In the genomic region with DNA sequence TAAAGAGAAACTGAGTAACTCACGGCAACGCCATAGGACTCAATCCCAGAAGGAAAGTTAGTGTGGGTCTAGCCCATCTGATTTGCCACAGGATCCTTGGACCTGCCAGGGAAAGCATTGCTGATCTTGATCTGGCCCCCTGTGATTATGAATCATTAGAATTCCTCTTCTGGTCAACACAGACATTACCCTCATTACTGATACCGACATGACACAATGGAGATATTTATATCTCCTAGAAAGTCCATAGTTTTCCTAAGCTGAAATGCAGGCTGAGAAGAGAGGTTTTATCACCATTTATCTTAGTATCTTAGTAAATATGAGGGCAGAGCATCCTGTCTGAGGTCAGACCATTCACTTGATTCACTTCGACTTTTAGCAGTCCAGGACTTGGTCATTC, we compare ENCODE assay signal across 20 cellular contexts.
"Had no signal": no experiment of that assay in that cellular context is flagged by ENCODE, and none has a peak within 500 bp of the region (broad histone marks: within the 10 kb centered on the region; RNA-seq: fewer than 3 reads in every experiment).

No MANE protein-coding gene starts in this region.

- H3K4me2 ChIP-seq: hepatocyte had no signal

- H3K36me3 ChIP-seq: colonic mucosa, right atrium auricular region, sigmoid colon, tibial nerve had no signal

- H3K4me1 ChIP-seq: colonic mucosa, right atrium auricular region, sigmoid colon, tibial nerve had no signal

- H3K9me3 ChIP-seq: colonic mucosa, mucosa of descending colon, right atrium auricular region, sigmoid colon, tibial nerve had no signal

- H3K27ac Mint-ChIP-seq: natural killer cell; stimulated activated effector memory CD8-positive, alpha-beta T cell treated with anti-CD3 and anti-CD28 coated beads, Interleukin-12 subunit alpha, Interleukin-12 subunit beta, amount 100 ng/mL, for 72 hours; stimulated activated naive CD8-positive, alpha-beta T cell treated with anti-CD3 and anti-CD28 coated beads, Interleukin-15, Interleukin-2, amounts not matched to agents 100 ng/mL and 50 ng/mL, for 24 hours had no signal

- H3K27ac ChIP-seq: colonic mucosa, hepatocyte, right atrium auricular region, sigmoid colon, tibial nerve had no signal

- H3K4me1 Mint-ChIP-seq: natural killer cell; neural crest cell; stimulated activated effector memory CD8-positive, alpha-beta T cell treated with anti-CD3 and anti-CD28 coated beads, Interleukin-12 subunit alpha, Interleukin-12 subunit beta, amount 100 ng/mL, for 72 hours had no signal

- H3K79me2 ChIP-seq: hepatocyte had no signal

- ATAC-seq: left colon; left ventricle myocardium superior; mucosa of descending colon; natural killer cell; stimulated activated effector memory CD8-positive, alpha-beta T cell treated with anti-CD3 and anti-CD28 coated beads, Interleukin-12 subunit alpha, Interleukin-12 subunit beta, amount 100 ng/mL, for 72 hours had no signal

- H3K27me3 ChIP-seq: colonic mucosa, hepatocyte, right atrium auricular region, sigmoid colon, tibial nerve had no signal

- H3K36me3 Mint-ChIP-seq: natural killer cell; stimulated activated effector memory CD8-positive, alpha-beta T cell treated with anti-CD3 and anti-CD28 coated beads, Interleukin-12 subunit alpha, Interleukin-12 subunit beta, amount 100 ng/mL, for 72 hours had no signal

- H3K4me3 Mint-ChIP-seq: natural killer cell; neural crest cell; stimulated activated effector memory CD8-positive, alpha-beta T cell treated with anti-CD3 and anti-CD28 coated beads, Interleukin-12 subunit alpha, Interleukin-12 subunit beta, amount 100 ng/mL, for 72 hours; stimulated activated naive CD8-positive, alpha-beta T cell treated with anti-CD3 and anti-CD28 coated beads, Interleukin-15, Interleukin-2, amounts not matched to agents 100 ng/mL and 50 ng/mL, for 24 hours had no signal

- DNase-seq: colonic mucosa; dermis blood vessel endothelial cell; erythroblast; foreskin melanocyte; head of caudate nucleus; kidney; left colon; left ventricle myocardium superior; mucosa of descending colon; natural killer cell; posterior cingulate gyrus; sigmoid colon; small intestine; stimulated activated CD4-positive, alpha-beta T cell treated with anti-CD3 and anti-CD28 coated beads, Interleukin-2, amount 100 ng/mL, for 48 hours had no signal

- H3K9me3 Mint-ChIP-seq: natural killer cell; stimulated activated effector memory CD8-positive, alpha-beta T cell treated with anti-CD3 and anti-CD28 coated beads, Interleukin-12 subunit alpha, Interleukin-12 subunit beta, amount 100 ng/mL, for 72 hours; stimulated activated naive CD8-positive, alpha-beta T cell treated with anti-CD3 and anti-CD28 coated beads, Interleukin-15, Interleukin-2, amounts not matched to agents 100 ng/mL and 50 ng/mL, for 24 hours had no signal

- H2AFZ ChIP-seq: hepatocyte had no signal

- H3K4me3 ChIP-seq: colonic mucosa, hepatocyte, mucosa of descending colon, right atrium auricular region, sigmoid colon, tibial nerve had no signal
